Comparison of ENCODE assay signal across 19 cellular contexts in genomic region chrX:313546-313945, GRCh38.
"Had no signal": no experiment of that assay in that cellular context is flagged by ENCODE, and none has a peak within 500 bp of the region (broad histone marks: within the 10 kb centered on the region; RNA-seq: fewer than 3 reads in every experiment).

No MANE protein-coding gene starts in this region.

- H3K4me1 ChIP-seq: uterus had no signal

- H3K27me3 ChIP-seq: adrenal gland, esophagus squamous epithelium, ovary, suprapubic skin, transverse colon, uterus had no signal

- H3K27ac ChIP-seq: adrenal gland, esophagus squamous epithelium, ovary, SK-N-MC, suprapubic skin, transverse colon, uterus had no signal

- H3K4me3 ChIP-seq: adrenal gland, esophagus squamous epithelium, ovary, SK-N-MC, suprapubic skin, transverse colon, uterus had no signal

- ATAC-seq: activated CD4-positive, alpha-beta T cell treated with anti-CD3 and anti-CD28 coated beads for 36 hours; left lobe of liver; stimulated activated naive CD8-positive, alpha-beta T cell treated with anti-CD3 and anti-CD28 coated beads, Interleukin-15, amount 100 ng/mL, for 72 hours; WTC11 had no signal

- H3K9me3 ChIP-seq: adrenal gland, esophagus squamous epithelium, ovary, suprapubic skin, transverse colon, uterus had no signal

- H3K36me3 ChIP-seq: ovary, uterus had no signal

- DNase-seq: activated CD4-positive, alpha-beta T cell treated with anti-CD3 and anti-CD28 coated beads for 36 hours; activated CD4-positive, alpha-beta T cell treated with anti-CD3 and anti-CD28 coated beads, Interleukin-2, amount 50 U/mL, for 48 hours; activated naive CD4-positive, alpha-beta T cell treated with anti-CD3 and anti-CD28 coated beads, Interleukin-2, amount 10 ng/mL, durations not matched to agents 7 days and 5 days; effector memory CD4-positive, alpha-beta T cell; esophagus squamous epithelium; hippocampal formation; naive B cell; stimulated activated CD4-positive, alpha-beta T cell treated with anti-CD3 and anti-CD28 coated beads, Interleukin-2, amount 100 ng/mL, for 48 hours; stimulated activated naive CD8-positive, alpha-beta T cell treated with anti-CD3 and anti-CD28 coated beads, Interleukin-15, amount 100 ng/mL, for 72 hours; transverse colon; uterus had no signal

- H3K4me3 Mint-ChIP-seq: activated CD4-positive, alpha-beta T cell treated with anti-CD3 and anti-CD28 coated beads for 36 hours; activated naive CD4-positive, alpha-beta T cell treated with anti-CD3 and anti-CD28 coated beads, Interleukin-2, amount 10 ng/mL, durations not matched to agents 7 days and 5 days; dendritic cell treated with granulocyte-macrophage colony-stimulating factor and Interleukin-4, amounts not matched to agents 40 ng/mL and 50 ng/mL, for 4 days; memory B cell; stimulated activated naive CD8-positive, alpha-beta T cell treated with anti-CD3 and anti-CD28 coated beads, Interleukin-15, amount 100 ng/mL, for 72 hours; WTC11 had no signal

- H3K4me1 Mint-ChIP-seq: stimulated activated naive CD8-positive, alpha-beta T cell treated with anti-CD3 and anti-CD28 coated beads, Interleukin-15, amount 100 ng/mL, for 72 hours; WTC11 had no signal

- H3K27ac Mint-ChIP-seq: activated CD4-positive, alpha-beta T cell treated with anti-CD3 and anti-CD28 coated beads for 36 hours; activated naive CD4-positive, alpha-beta T cell treated with anti-CD3 and anti-CD28 coated beads, Interleukin-2, amount 10 ng/mL, durations not matched to agents 7 days and 5 days; dendritic cell treated with granulocyte-macrophage colony-stimulating factor and Interleukin-4, amounts not matched to agents 40 ng/mL and 50 ng/mL, for 4 days; memory B cell; naive B cell; WTC11 had no signal

- H3K9me3 Mint-ChIP-seq: activated naive CD4-positive, alpha-beta T cell treated with anti-CD3 and anti-CD28 coated beads, Interleukin-2, amount 10 ng/mL, durations not matched to agents 7 days and 5 days; dendritic cell treated with granulocyte-macrophage colony-stimulating factor and Interleukin-4, amounts not matched to agents 40 ng/mL and 50 ng/mL, for 4 days; stimulated activated naive CD8-positive, alpha-beta T cell treated with anti-CD3 and anti-CD28 coated beads, Interleukin-15, amount 100 ng/mL, for 72 hours; WTC11 had no signal
